8 cellular contexts compared by ENCODE assay signal in genomic region chr16:1420111-1420539, GRCh38. TPM values are rescaled to one million over a fixed set of nuclear protein-coding genes. Genes with fewer than 3 reads are reported as not detected.
DNase-seq lines count a peak whose midpoint lies in the region; ATAC-seq and TF ChIP-seq lines count a peak whose summit lies in the region.

No MANE protein-coding gene starts in this region.

- H3K27ac Mint-ChIP-seq in WTC11, result peak overlapping the region; percentile 65

- ATAC-seq in HG02588 (IDR thresholded peaks at IDR 0.05; ENCODE audit: unreplicated experiment) (peak; percentile 20), WTC11 (peak; percentile 5; the same call in 1 of the 2 replicates)
- ATAC-seq in stimulated activated naive CD8-positive, alpha-beta T cell treated with anti-CD3 and anti-CD28 coated beads, Interleukin-15, Interleukin-2, amounts not matched to agents 100 U/mL and 50 U/mL, for 24 hours, result peak; percentile 0

- peaks cover 7% of the 10 kb centered on the region; the same call in 1 of the 2 replicates for H3K4me1 Mint-ChIP-seq in WTC11

- TF ChIP-seq CTCF in WTC11 (IDR thresholded peaks at IDR 0.05), result no peak

- H3K36me3 Mint-ChIP-seq in WTC11, result no peaks in the 10 kb centered on the region

- H3K4me3 ChIP-seq in GM08714 (ENCODE audit: low read length), result peak overlapping the region; percentile 93
- peak overlapping the region; percentile 92 for H3K4me3 ChIP-seq in iPS-11a (ENCODE audit: low read depth, low read length)

- peak overlapping the region; percentile 95 for H3K4me3 Mint-ChIP-seq in WTC11

- CTCF ChIA-PET in WTC11 (lab: Charles Lee), result interaction anchor here (1.0 to 2.2 kb wide), 10 partner anchors 9 to 362 kb away, joined by 3 to 9 read pairs (median 6); partner anchors contain the start of genes CCDC154, MAPK8IP3, NUBP2 and SPSB3

- DNase-seq in WTC11 (ENCODE audit: low spot score) (no peak), amniotic stem cell (lab: John Stamatoyannopoulos, UW) (no peak), GM19238 (ENCODE audit: insufficient read length, low spot score) (no peak)
- DNase-seq in stimulated activated naive CD8-positive, alpha-beta T cell treated with anti-CD3 and anti-CD28 coated beads, Interleukin-15, Interleukin-2, amounts not matched to agents 100 U/mL and 50 U/mL, for 24 hours, result peak; percentile 24
- DNase-seq in stimulated activated CD4-positive, alpha-beta T cell treated with anti-CD3 and anti-CD28 coated beads, Interleukin-12 subunit alpha, Interleukin-12 subunit beta, amount 100 ng/mL, for 4 hours, result no peak

- H3K27me3 Mint-ChIP-seq in WTC11 (ENCODE audit: low read depth), result no peaks in the 10 kb centered on the region; the same call in 1 of the 2 replicates

- POLR2A ChIA-PET in WTC11 (lab: Charles Lee), result interaction anchor here (0.6 to 1.1 kb wide), 7 partner anchors 9 to 545 kb away, joined by 3 to 5 read pairs (median 3); partner anchors contain the start of gene JPT2

- H3K9me3 Mint-ChIP-seq in WTC11, result no peaks in the 10 kb centered on the region

TF ChIP-seq in WTC11, 78 proteins besides CTCF, POLR2A, EP300 and RAD21:
- TF ChIP-seq ZNF219 (CRISPR knock-in tag; IDR thresholded peaks at IDR 0.05; ENCODE audit: borderline replicate concordance) (0 out of 2 replicates have a peak, but pooled peaks have one; percentile 71), AFF4 (CRISPR knock-in tag; IDR thresholded peaks at IDR 0.05; ENCODE audit: borderline replicate concordance) (no peak), KAT7 (CRISPR knock-in tag; IDR thresholded peaks at IDR 0.05; ENCODE audit: borderline replicate concordance) (0 out of 2 replicates have a peak, but pooled peaks have one; percentile 57), PREB (CRISPR knock-in tag; IDR thresholded peaks at IDR 0.05; ENCODE audit: borderline replicate concordance) (no peak)
TF ChIP-seq in WTC11: peak in this region for 2.

RNA-seq across cellular contexts. Expression of gene UQCC4, which starts 0.4 kb away (rescaled TPM):
- 16.2 to 17.0 TPM (median 16.9 TPM) in 3 replicates for total RNA-seq in WTC11 (2021)

RNA-seq across cellular contexts. Expression of gene UNKL, which starts 5.6 kb away (rescaled TPM):
- 42.0 to 53.3 TPM (median 42.3 TPM) in 3 replicates for total RNA-seq in WTC11 (2021)

RNA-seq across cellular contexts. Expression of gene PERCC1, which starts 10.8 kb away (rescaled TPM):
- total RNA-seq in WTC11 (2021), result not detected in 3 replicates

RNA-seq across cellular contexts. Expression of gene CCDC154, which starts 24.2 kb away (rescaled TPM):
- total RNA-seq in WTC11 (2021), result 0.46 to 1.2 TPM (median 1.1 TPM) in 3 replicates

RNA-seq across cellular contexts. Expression of gene CLCN7, which starts 54.7 kb away (rescaled TPM):
- 80.6 to 94.1 TPM (median 90.0 TPM) in 3 replicates for total RNA-seq in WTC11 (2021)
